ENCODE assay signal across 25 cellular contexts in the genomic region with DNA sequence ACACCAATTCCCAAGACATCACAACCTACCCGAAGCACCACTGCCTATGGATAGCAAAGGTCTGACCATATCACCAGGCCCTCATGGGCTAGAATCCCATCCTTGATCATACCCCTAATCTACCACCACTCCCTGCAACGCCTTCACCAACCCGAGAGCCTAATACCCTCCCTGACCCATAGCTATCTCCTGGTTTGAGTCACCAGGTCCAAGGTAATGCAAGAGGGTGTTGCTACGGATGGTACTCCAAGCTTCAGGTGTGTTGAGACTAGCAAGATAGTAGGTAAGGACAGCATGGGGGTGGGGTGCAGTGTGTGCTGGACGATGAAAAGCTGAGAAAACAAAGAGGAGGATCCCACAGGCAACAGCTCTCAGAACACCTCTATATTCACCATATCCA.
A peak's percentile ranks its signal among the peaks of the same experiment; 100 is the strongest.
DNase-seq lines count a peak whose midpoint lies in the region; FAIRE-seq and TF ChIP-seq lines count a peak whose summit lies in the region.
"Had no signal": no experiment of that assay in that cellular context is flagged by ENCODE, and none has a peak within 500 bp of the region (broad histone marks: within the 10 kb centered on the region; RNA-seq: fewer than 3 reads in every experiment).

No MANE protein-coding gene starts in this region.

- H3K9me2 ChIP-seq in neural cell (ENCODE audit: insufficient read depth, low read length), result no peaks in the 10 kb centered on the region

- H3K36me3 ChIP-seq in bronchial epithelial cell (ENCODE audit: control insufficient read depth, insufficient read depth, low read length) (peaks cover 3% of the 10 kb centered on the region), neural cell (ENCODE audit: insufficient read depth, low read length) (peaks cover 56% of the 10 kb centered on the region), tibial artery (peaks cover 36 to 52% (median 46%) of the 10 kb centered on the region in 3 donors), Peyer's patch (peaks cover 0 to 10% (median 0%) of the 10 kb centered on the region in 3 donors)

- TF ChIP-seq RAD21 in neural cell (conservative IDR thresholded peaks at IDR 0.05), result no peak

- no peak overlapping the region for H2AFZ ChIP-seq in neural cell (ENCODE audit: low read depth, low read length)

- peaks cover 92% of the 10 kb centered on the region for H3K79me2 ChIP-seq in neural cell (replicated peaks; ENCODE audit: insufficient read depth, low read length)

- H3K9me3 ChIP-seq in neural cell (ENCODE audit: low read length) (no peaks in the 10 kb centered on the region), tibial artery (no peaks in the 10 kb centered on the region), Peyer's patch (no peaks in the 10 kb centered on the region)
- H3K9me3 ChIP-seq: A549, BE2C, HAP-1 had no signal

- H3K27ac ChIP-seq in neural cell (ENCODE audit: low read length) (no peak overlapping the region), tibial artery (peak overlapping the region; percentile 96 to 98), Peyer's patch (no peak overlapping the region)
- H3K27ac ChIP-seq: A549; BLaER1 treated with 17β-estradiol and CSF1 and Interleukin-3, amounts not matched to agents 10 nM and 100 nM had no signal

- no peak overlapping the region for H3K4me3 ChIP-seq in bronchial epithelial cell (ENCODE audit: low read depth, low read length)
- H3K4me3 ChIP-seq in neural cell (ENCODE audit: low read length), result no peak overlapping the region
- no peak overlapping the region for H3K4me3 ChIP-seq in tibial artery
- no peak overlapping the region for H3K4me3 ChIP-seq in Peyer's patch
- H3K4me3 ChIP-seq: A549; BLaER1 treated with 17β-estradiol and CSF1 and Interleukin-3, amounts not matched to agents 10 nM and 100 nM; HAP-1 had no signal

- H3K4me1 ChIP-seq in tibial artery, result peaks cover 0 to 28% (median 21%) of the 10 kb centered on the region in 4 donors
- no peaks in the 10 kb centered on the region for H3K4me1 ChIP-seq in Peyer's patch
- H3K4me1 ChIP-seq: BE2C had no signal

- no peak overlapping the region for H3K4me2 ChIP-seq in neural cell (ENCODE audit: low read length)
- H3K4me2 ChIP-seq: A549 had no signal

- no peak overlapping the region for H3K9ac ChIP-seq in neural cell (ENCODE audit: low read length)
- H3K9ac ChIP-seq: BLaER1 treated with 17β-estradiol and CSF1 and Interleukin-3, amounts not matched to agents 10 nM and 100 nM had no signal

- no peak for TF ChIP-seq POLR2A in Peyer's patch (IDR thresholded peaks at IDR 0.05)

- peak; percentile 20 for FAIRE-seq in HTR-8/SVneo (lab: Jason Lieb, UNC)
- peak; percentile 7 for FAIRE-seq in bronchial epithelial cell (lab: Jason Lieb, UNC)
- FAIRE-seq: A549, D721Med, GM12891, GM18507, H54 had no signal

- no peak for DNase-seq in HTR-8/SVneo (ENCODE audit: insufficient read length, low spot score)
- no peak for DNase-seq in bronchial epithelial cell (ENCODE audit: low read depth)
- DNase-seq in tibial artery, result no peak
- no peak for DNase-seq in Peyer's patch
- no peak for DNase-seq in OCI-M1 (lab: John Stamatoyannopoulos, UW)
- DNase-seq in foreskin melanocyte, result no peak
- DNase-seq: 8988T; ACHN; AML-193; BE2C; CD4-positive, alpha-beta T cell; CD8-positive, alpha-beta memory T cell; DMS53; DMS79 treated with DMSO at 0.1 percent for 48 hours; GF-D8; GOT3; HFFc6 had no signal

- H3K27me3 ChIP-seq in bronchial epithelial cell (ENCODE audit: control insufficient read depth, insufficient read depth, low read length), result no peaks in the 10 kb centered on the region
- no peaks in the 10 kb centered on the region for H3K27me3 ChIP-seq in neural cell (ENCODE audit: insufficient read depth, low read depth, low read length)
- no peaks in the 10 kb centered on the region for H3K27me3 ChIP-seq in tibial artery
- H3K27me3 ChIP-seq in Peyer's patch, result no peaks in the 10 kb centered on the region
- H3K27me3 ChIP-seq: BE2C; BLaER1 treated with 17β-estradiol and CSF1 and Interleukin-3, amounts not matched to agents 10 nM and 100 nM had no signal

- H3F3A ChIP-seq in neural cell (ENCODE audit: insufficient read depth, low read length, poor library complexity, severe bottlenecking), result peaks cover 1% of the 10 kb centered on the region

- TF ChIP-seq EP300 in neural cell (conservative IDR thresholded peaks at IDR 0.05; ENCODE audit: poor library complexity, severe bottlenecking), result no peak

- TF ChIP-seq CTCF in bronchial epithelial cell (IDR thresholded peaks at IDR 0.05; ENCODE audit: insufficient read depth, low read length, severe bottlenecking), result no peak
- TF ChIP-seq CTCF in neural cell (IDR thresholded peaks at IDR 0.05; ENCODE audit: poor library complexity, severe bottlenecking), result no peak
- TF ChIP-seq CTCF in tibial artery (IDR thresholded peaks at IDR 0.05), result no peak
- no peak for TF ChIP-seq CTCF in Peyer's patch (IDR thresholded peaks at IDR 0.05)

- intact Hi-C loops in tibial artery (cut with DNase I; ENCODE audit: low total_unique reads), result loop anchor here (10.0 kb wide), 1 partner anchor 275 kb away; no protein-coding TSS in a partner anchor

- H4K20me1 ChIP-seq in neural cell (ENCODE audit: insufficient read depth), result no peaks in the 10 kb centered on the region

TF ChIP-seq in neural cell, 6 proteins besides CTCF, POLR2A, EP300 and RAD21:
- peak; percentile 30 for TF ChIP-seq POLR2AphosphoS5 (IDR thresholded peaks at IDR 0.05)
- TF ChIP-seq REST (IDR thresholded peaks at IDR 0.05; ENCODE audit: borderline replicate concordance), result no peak
- TF ChIP-seq MXI1 (conservative IDR thresholded peaks at IDR 0.05; ENCODE audit: poor library complexity, severe bottlenecking), result no peak
- TF ChIP-seq SMC3 (conservative IDR thresholded peaks at IDR 0.05; ENCODE audit: poor library complexity), result no peak
- TF ChIP-seq EZH2 (IDR thresholded peaks at IDR 0.05; ENCODE audit: borderline replicate concordance, insufficient read depth, low read length, poor library complexity, severe bottlenecking), result no peak
- TF ChIP-seq TAF1 (IDR thresholded peaks at IDR 0.05; ENCODE audit: low read depth), result no peak
TF ChIP-seq in neural cell: peak in this region for 1.

Comparison
In these comparisons a context has a peak if more than half of its experiments do, and no peak if none do; other contexts are left out.
1. H3K27ac ChIP-seq: peak in tibial artery (2 of 2); none in neural cell (single experiment) and Peyer's patch (0 of 4).